In genomic region chr14:52023518-52023917, GRCh38 we compare ENCODE assay signal across 2 cellular contexts.
TF ChIP-seq lines count a peak whose summit lies in the region.

No MANE protein-coding gene starts in this region.

TF ChIP-seq in SK-N-SH, 30 proteins besides CTCF, POLR2A, EP300 and RAD21 (continued from another document):
- 0 out of 2 replicates have a peak, but pooled peaks have one; percentile 32 for TF ChIP-seq TCF12 (IDR thresholded peaks at IDR 0.05)
- no peak for TF ChIP-seq MEF2A (IDR thresholded peaks at IDR 0.05; ENCODE audit: borderline replicate concordance, low read depth)

TF ChIP-seq in SK-N-SH treated with all-trans-retinoic acid at 6 μM for 48 hours, 23 proteins besides CTCF, POLR2A, EP300 and RAD21 (continued from another document):
- TF ChIP-seq PPARA (CRISPR knock-in tag; IDR thresholded peaks at IDR 0.05; ENCODE audit: borderline replicate concordance) (no peak), ARNTL (CRISPR knock-in tag; IDR thresholded peaks at IDR 0.05; ENCODE audit: borderline replicate concordance, low read depth) (no peak), ZNF8 (CRISPR knock-in tag; IDR thresholded peaks at IDR 0.05) (no peak)
